In genomic region chrX:40171513-40172168, GRCh38 we compare ENCODE assay signal across 8 cellular contexts.
DNase-seq lines count a peak whose midpoint lies in the region; ATAC-seq and TF ChIP-seq lines count a peak whose summit lies in the region.

No MANE protein-coding gene starts in this region.

- POLR2A ChIA-PET in naive thymus-derived CD8-positive, alpha-beta T cell (lab: Charles Lee) = interaction anchor here (0.8 to 16.4 kb wide), 6 partner anchors 17 to 212 kb away, joined by 3 to 269 read pairs (median 4); partner anchors contain the start of gene BCOR

- ATAC-seq in naive thymus-derived CD8-positive, alpha-beta T cell = no peak
- ATAC-seq in GM18868 (IDR thresholded peaks at IDR 0.05; ENCODE audit: unreplicated experiment) = no peak

- peaks cover 43% of the 10 kb centered on the region for H3K4me1 Mint-ChIP-seq in activated CD4-positive, alpha-beta T cell treated with anti-CD3 and anti-CD28 coated beads, Interleukin-2, amount 10 ng/mL, durations not matched to agents 24 days and 14 days
- H3K4me1 Mint-ChIP-seq in naive thymus-derived CD8-positive, alpha-beta T cell = peaks cover 18 to 54% (median 43%) of the 10 kb centered on the region in 4 donors

- no peaks in the 10 kb centered on the region for H3K9me3 ChIP-seq in HAP-1

- no peaks in the 10 kb centered on the region for H3K9me3 Mint-ChIP-seq in activated CD4-positive, alpha-beta T cell treated with anti-CD3 and anti-CD28 coated beads, Interleukin-2, amount 10 ng/mL, durations not matched to agents 24 days and 14 days
- H3K9me3 Mint-ChIP-seq in naive thymus-derived CD8-positive, alpha-beta T cell = peaks cover 0 to 3% (median 0%) of the 10 kb centered on the region in 9 donors

- in situ Hi-C loops in HAP-1 (cut with MboI; ENCODE audit: low sequenced_read_pairs) = no loop called here

- no peaks in the 10 kb centered on the region for H3K36me3 Mint-ChIP-seq in activated CD4-positive, alpha-beta T cell treated with anti-CD3 and anti-CD28 coated beads, Interleukin-2, amount 10 ng/mL, durations not matched to agents 24 days and 14 days (ENCODE audit: low read depth)
- no peaks in the 10 kb centered on the region for H3K36me3 Mint-ChIP-seq in naive thymus-derived CD8-positive, alpha-beta T cell

- peaks cover 71% of the 10 kb centered on the region for H3K4me1 ChIP-seq in HAP-1

- no peak for TF ChIP-seq CTCF in epithelial cell of esophagus (IDR thresholded peaks at IDR 0.05; ENCODE audit: insufficient read depth, low read depth, low read length, missing control alignments)

- H3K27me3 Mint-ChIP-seq in activated CD4-positive, alpha-beta T cell treated with anti-CD3 and anti-CD28 coated beads, Interleukin-2, amount 10 ng/mL, durations not matched to agents 24 days and 14 days = no peaks in the 10 kb centered on the region
- no peaks in the 10 kb centered on the region for H3K27me3 Mint-ChIP-seq in naive thymus-derived CD8-positive, alpha-beta T cell

- intact Hi-C loops in activated CD4-positive, alpha-beta T cell treated with anti-CD3 and anti-CD28 coated beads, Interleukin-2, amount 10 ng/mL, durations not matched to agents 24 days and 14 days (cut with micrococcal nuclease) = loop anchor here (5.0 to 10.0 kb wide), 7 partner anchors 96 to 1364 kb away; no protein-coding TSS in a partner anchor

- H3K27me3 ChIP-seq in HAP-1 (ENCODE audit: low read depth) = no peaks in the 10 kb centered on the region

- no peaks in the 10 kb centered on the region; the same call in 1 of the 2 replicates for H3K36me3 ChIP-seq in HAP-1 (replicated peaks)

- DNase-seq in HAP-1 (ENCODE audit: low spot score in 2 of 2) = peak in 1 of 2 experiments; percentile 60
- peak; percentile 81 for DNase-seq in activated CD4-positive, alpha-beta T cell treated with anti-CD3 and anti-CD28 coated beads, Interleukin-2, amount 10 ng/mL, durations not matched to agents 24 days and 14 days
- DNase-seq in epithelial cell of esophagus (ENCODE audit: low read depth) = peak; percentile 27
- DNase-seq in naive thymus-derived CD8-positive, alpha-beta T cell = peak in 2 of 10 donors; percentile 36 to 38
- no peak for DNase-seq in T1000 (lab: John Stamatoyannopoulos, UW)
- no peak for DNase-seq in MV-4-11 (lab: John Stamatoyannopoulos, UW)
- DNase-seq in NCI-H1417 (lab: John Stamatoyannopoulos, UW) = no peak

- peak overlapping the region; percentile 93 for H3K4me3 Mint-ChIP-seq in activated CD4-positive, alpha-beta T cell treated with anti-CD3 and anti-CD28 coated beads, Interleukin-2, amount 10 ng/mL, durations not matched to agents 24 days and 14 days
- peak overlapping the region; percentile 85 to 94 (median 90) for H3K4me3 Mint-ChIP-seq in naive thymus-derived CD8-positive, alpha-beta T cell

- peak overlapping the region; percentile 32 for H3K4me3 ChIP-seq in HAP-1
- H3K4me3 ChIP-seq in epithelial cell of esophagus (ENCODE audit: low read length) = peak overlapping the region; percentile 36

- peak overlapping the region; percentile 93 for H3K27ac Mint-ChIP-seq in activated CD4-positive, alpha-beta T cell treated with anti-CD3 and anti-CD28 coated beads, Interleukin-2, amount 10 ng/mL, durations not matched to agents 24 days and 14 days
- peak overlapping the region; percentile 96 to 100 (median 99) for H3K27ac Mint-ChIP-seq in naive thymus-derived CD8-positive, alpha-beta T cell

Comparison
In these comparisons a context has a peak if more than half of its experiments do, and no peak if none do; other contexts are left out.
1. DNase-seq: peak in activated CD4-positive, alpha-beta T cell treated with anti-CD3 and anti-CD28 coated beads, Interleukin-2, amount 10 ng/mL, durations not matched to agents 24 days and 14 days (single experiment) and epithelial cell of esophagus (single experiment); none in T1000 (single experiment), MV-4-11 (single experiment) and NCI-H1417 (0 of 3).